8 cellular contexts compared by ENCODE assay signal in the genomic region with DNA sequence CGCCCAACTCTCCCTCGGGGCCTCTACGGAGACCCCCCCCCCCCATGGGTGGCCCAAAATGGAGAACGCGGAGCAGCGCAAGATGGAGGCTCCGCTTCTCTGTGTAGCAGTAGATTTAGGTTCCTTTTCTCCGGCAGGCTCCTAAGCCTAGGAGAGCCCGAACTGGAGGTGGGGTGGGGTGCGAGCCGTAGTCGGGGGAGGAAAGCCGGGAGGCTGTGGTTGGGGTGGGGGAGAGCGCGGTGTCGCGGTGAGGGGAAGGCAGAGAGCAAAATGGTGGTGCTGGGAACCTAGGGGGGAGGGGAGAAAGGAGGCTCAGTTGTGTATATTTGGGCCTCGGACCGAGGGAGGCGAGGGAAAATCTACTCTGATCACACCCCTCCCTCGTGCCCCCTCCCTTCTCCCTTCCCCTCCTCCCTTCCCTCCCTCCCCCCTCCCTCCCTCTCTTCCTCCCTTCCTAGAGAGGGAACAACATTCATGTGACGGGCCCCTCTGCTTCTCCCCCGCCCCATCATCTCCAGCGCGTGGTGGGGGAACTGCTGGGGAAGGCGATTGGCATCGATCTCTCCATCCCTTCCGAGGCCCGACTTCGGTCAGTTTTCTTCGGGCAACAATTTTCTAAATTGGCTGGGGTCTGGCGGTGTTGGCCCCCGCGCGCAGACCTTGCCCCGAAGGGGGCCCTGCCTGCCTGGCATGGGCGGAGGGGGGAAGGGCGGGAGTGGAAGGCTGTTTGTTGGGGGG. TPM values are rescaled to one million over a fixed set of nuclear protein-coding genes. Genes with fewer than 3 reads are reported as not detected.
DNase-seq lines count a peak whose midpoint lies in the region; ATAC-seq, FAIRE-seq and TF ChIP-seq lines count a peak whose summit lies in the region.

A gene (plus strand): TSS at position 439 of the 738 bp plus-strand sequence. CDS start 60,922 bp downstream, outside the sequence.

- TF ChIP-seq POLR2A in GM12892 (IDR thresholded peaks at IDR 0.05; ENCODE audit: low read depth, low read length), result peak; percentile 55; the same call in 1 of the 2 replicates
- peak; percentile 57 for TF ChIP-seq POLR2A in ovary (IDR thresholded peaks at IDR 0.05)
- peak in 1 of 4 donors; percentile 55 for TF ChIP-seq POLR2A in upper lobe of left lung (IDR thresholded peaks at IDR 0.05)

- H3K27ac ChIP-seq in cardiac muscle cell (peak within 1 kb of the TSS; percentile 100), ovary (peak within 1 kb of the TSS; percentile 97 to 98), upper lobe of left lung (peak within 1 kb of the TSS; percentile 98 to 99 (median 98))

- TF ChIP-seq EP300 in ovary (IDR thresholded peaks at IDR 0.05) (no peak), upper lobe of left lung (IDR thresholded peaks at IDR 0.05) (no peak)

- no peaks in the 10 kb centered on the region for H3K27me3 ChIP-seq in cardiac muscle cell
- H3K27me3 ChIP-seq in ovary, result no peaks in the 10 kb centered on the region
- H3K27me3 ChIP-seq in upper lobe of left lung, result no peaks in the 10 kb centered on the region

- 27 to 44% (median 27%) methylated on average over 37 to 38 of the region's 38 CpGs for WGBS in ovary, 3 donors
- 3 to 33% methylated on average over 7 to 34 of the region's 38 CpGs for WGBS in upper lobe of left lung, 2 donors

- H3K4me3 ChIP-seq in cardiac muscle cell (peak within 1 kb of the TSS; percentile 48), ovary (peak within 1 kb of the TSS; percentile 64), upper lobe of left lung (peak within 1 kb of the TSS; percentile 30 to 67 (median 56))

- H3K4me1 ChIP-seq in cardiac muscle cell (ENCODE audit: low read depth) (peaks cover 13% of the 10 kb centered on the region), ovary (ENCODE audit: insufficient read depth) (no peaks in the 10 kb centered on the region), upper lobe of left lung (peaks cover 0 to 14% (median 10%) of the 10 kb centered on the region in 4 donors)

- no peaks in the 10 kb centered on the region for H3K9me3 ChIP-seq in cardiac muscle cell (ENCODE audit: low read depth)
- H3K9me3 ChIP-seq in ovary, result no peaks in the 10 kb centered on the region
- no peaks in the 10 kb centered on the region for H3K9me3 ChIP-seq in upper lobe of left lung

- FAIRE-seq in GM12892 (lab: Jason Lieb, UNC), result peak; percentile 78

- DNase-seq in GM12892 (ENCODE audit: insufficient read length) (peak; percentile 20), NCI-H187 (lab: John Stamatoyannopoulos, UW) (peak; percentile 46 to 73), amniotic epithelial cell (ENCODE audit: low read depth) (peak; percentile 89), cardiac muscle cell (ENCODE audit: low read depth in 1 of 2, low spot score in 1 of 2) (peak; percentile 83 to 93), ovary (peak; percentile 76 to 86 (median 78)), upper lobe of left lung (peak; percentile 81 to 84)

- H3K36me3 ChIP-seq in cardiac muscle cell (no peaks in the 10 kb centered on the region), ovary (no peaks in the 10 kb centered on the region), upper lobe of left lung (no peaks in the 10 kb centered on the region)

- TF ChIP-seq CTCF in cardiac muscle cell (IDR thresholded peaks at IDR 0.05; ENCODE audit: low read depth, low read length) (no peak), ovary (IDR thresholded peaks at IDR 0.05) (no peak), upper lobe of left lung (IDR thresholded peaks at IDR 0.05) (no peak)

- intact Hi-C loops in T-helper 1 cell treated with Interleukin-12 subunit alpha and Interleukin-12 subunit beta and Interleukin-4 antibody, amounts not matched to agents 30 ng/mL and 1 ng/mL, for 36 hours (cut with micrococcal nuclease), result loop anchor here (1.0 to 10.0 kb wide), 7 partner anchors 84 to 1243 kb away; a partner anchor contains a TSS
- intact Hi-C loops in ovary (cut with DNase I), result no loop called here

- ATAC-seq in upper lobe of left lung (ENCODE audit: low FRiP score in 2 of 2) (peak; percentile 78 to 86), GM21423 (IDR thresholded peaks at IDR 0.05; ENCODE audit: unreplicated experiment) (no peak)

RNA-seq across cellular contexts. Expression of the gene that starts here (rescaled TPM):
- polyA plus RNA-seq in GM12892 (2012; ENCODE audit: missing spikeins), result 46.4 TPM
- total RNA-seq in T-helper 1 cell treated with Interleukin-12 subunit alpha and Interleukin-12 subunit beta and Interleukin-4 antibody, amounts not matched to agents 30 ng/mL and 1 ng/mL, for 36 hours, result 92.0 and 101 TPM in 2 replicates
- total RNA-seq in cardiac muscle cell (43.8 and 70.6 TPM in 2 replicates), ovary (100 to 1,000 TPM in 1 of 7 donors, 10 to 100 TPM in 6; 64.2 to 135 (median 87.0) TPM), upper lobe of left lung (100 to 1,000 TPM in 2 of 6 donors, 10 to 100 TPM in 4; 49.9 to 105 (median 68.1) TPM)
- polyA plus RNA-seq in cardiac muscle cell (18.2 and 25.3 TPM in 2 replicates), ovary (10 to 100 TPM; 35.1 to 36.4 TPM)

Comparison
In these comparisons a context has a peak if more than half of its experiments do, and no peak if none do; other contexts are left out.
1. DNase-seq: peak in every context shown above with its lines; median percentile 89 in amniotic epithelial cell; 88 in cardiac muscle cell; 82 in upper lobe of left lung; 78 in ovary; 60 in NCI-H187; 20 in GM12892.